22 cellular contexts compared by ENCODE assay signal in genomic region chr3:184791134-184791533, GRCh38.
DNase-seq lines count a peak whose midpoint lies in the region; ATAC-seq and TF ChIP-seq lines count a peak whose summit lies in the region.
"Had no signal": no experiment of that assay in that cellular context is flagged by ENCODE, and none has a peak within 500 bp of the region (broad histone marks: within the 10 kb centered on the region; RNA-seq: fewer than 3 reads in every experiment).

No MANE protein-coding gene starts in this region.

- H3K4me3 ChIP-seq in SK-N-MC = no peak overlapping the region
- H3K4me3 ChIP-seq: HAP-1, MG63, tibial artery had no signal

- no peaks in the 10 kb centered on the region for H3K9me3 ChIP-seq in SK-N-MC (ENCODE audit: low read depth, low read length)
- H3K9me3 ChIP-seq: HAP-1, MG63, tibial artery had no signal

- H3K27ac ChIP-seq in SK-N-MC = 0 out of 2 replicates have a peak overlapping the region, but pooled peaks have one; percentile 7
- H3K27ac ChIP-seq: parathyroid adenoma, tibial artery had no signal

- no peak overlapping the region for H3K9ac ChIP-seq in SK-N-MC (ENCODE audit: insufficient read length)
- H3K9ac ChIP-seq: parathyroid adenoma had no signal

- DNase-seq in COR-L47 (lab: John Stamatoyannopoulos, UW) (peak; percentile 47), NCI-H1105 treated with DMSO at 0.1 percent for 48 hours (lab: John Stamatoyannopoulos, UW) (peak; percentile 19), NCI-H2227 (lab: John Stamatoyannopoulos, UW; ENCODE audit: unreplicated experiment) (peak; percentile 78), SK-N-MC (ENCODE audit: low read depth, low spot score) (no peak), erythroblast (lab: John Stamatoyannopoulos, UW) (no peak), NCI-H1092 (lab: John Stamatoyannopoulos, UW) (no peak)
- DNase-seq: activated CD8-positive, alpha-beta T cell treated with anti-CD3 and anti-CD28 coated beads, Interleukin-2, amount 10 ng/mL, durations not matched to agents 7 days and 5 days; activated effector memory CD4-positive, alpha-beta T cell treated with Interleukin-2 at 50 U/mL for 16 hours; activated naive CD8-positive, alpha-beta T cell treated with anti-CD3 and anti-CD28 coated beads, Interleukin-2, amount 10 ng/mL, durations not matched to agents 7 days and 5 days; caudate nucleus; CD4-positive, alpha-beta memory T cell; KBM-7; MG63; NCI-H1694; NCI-H524; small intestine; stimulated activated CD8-positive, alpha-beta memory T cell treated with anti-CD3 and anti-CD28 coated beads, Interleukin-4, amount 100 ng/mL, for 48 hours; tibial artery had no signal

- H3K36me3 ChIP-seq in SK-N-MC (ENCODE audit: insufficient read depth, low read length) = no peaks in the 10 kb centered on the region
- H3K36me3 ChIP-seq: HAP-1, MG63, tibial artery had no signal

- TF ChIP-seq POLR2A in erythroblast (IDR thresholded peaks at IDR 0.05; ENCODE audit: low read length) = no peak

- no peak for ATAC-seq in activated CD4-positive, CD25-positive, alpha-beta regulatory T cell treated with anti-CD3 and anti-CD28 coated beads, Interleukin-2, amount 50 U/mL, for 24 hours
- ATAC-seq in HG03457 (IDR thresholded peaks at IDR 0.05; ENCODE audit: unreplicated experiment) = no peak
- ATAC-seq: activated CD8-positive, alpha-beta T cell treated with anti-CD3 and anti-CD28 coated beads, Interleukin-2, amount 10 ng/mL, durations not matched to agents 7 days and 5 days had no signal

Comparison
In these comparisons a context has a peak if more than half of its experiments do, and no peak if none do; other contexts are left out.
1. DNase-seq: peak in COR-L47 (single experiment), NCI-H1105 treated with DMSO at 0.1 percent for 48 hours (single experiment) and NCI-H2227 (single experiment); none in SK-N-MC (single experiment), erythroblast (0 of 2) and NCI-H1092 (single experiment).